ENCODE assay signal across 1 cellular context in the genomic region with DNA sequence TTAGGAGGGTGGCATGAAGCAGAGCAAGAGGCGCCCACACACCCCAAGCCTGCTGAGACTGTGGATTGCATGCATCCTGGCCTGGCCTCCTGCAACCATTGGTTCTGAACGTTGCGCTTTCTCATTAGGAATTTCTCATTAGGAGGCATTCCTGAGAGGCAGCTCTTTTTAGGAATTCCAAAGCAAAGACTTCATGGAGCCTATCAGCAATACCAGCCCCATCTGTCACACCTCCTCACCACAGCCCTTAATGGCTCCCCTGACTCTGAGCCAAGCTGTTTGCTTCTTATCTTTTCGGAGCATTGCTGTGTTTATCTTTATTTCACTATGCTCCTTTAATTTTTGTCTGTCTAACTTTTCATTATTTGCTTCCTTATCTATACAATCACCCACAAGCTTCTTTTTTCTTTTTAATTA.
TF ChIP-seq lines count a peak whose summit lies in the region.

No MANE protein-coding gene starts in this region.

TF ChIP-seq in H1, 55 proteins besides CTCF, POLR2A, EP300 and RAD21 (continued from another document):
- TF ChIP-seq SRF (IDR thresholded peaks at IDR 0.05; ENCODE audit: low read depth, low read length) = no peak
- TF ChIP-seq SP1 (IDR thresholded peaks at IDR 0.05; ENCODE audit: low read depth, low read length) = no peak
- 0 out of 2 replicates have a peak, but pooled peaks have one; percentile 28 for TF ChIP-seq TEAD4 (IDR thresholded peaks at IDR 0.05; ENCODE audit: low read depth, low read length)
